ENCODE assay signal across 17 cellular contexts in genomic region chr1:78081980-78082860, GRCh38. TPM values are rescaled to one million over a fixed set of nuclear protein-coding genes. Genes with fewer than 3 reads are reported as not detected.
DNase-seq lines count a peak whose midpoint lies in the region; ATAC-seq and TF ChIP-seq lines count a peak whose summit lies in the region.
"Had no signal": no experiment of that assay in that cellular context is flagged by ENCODE, and none has a peak within 500 bp of the region (broad histone marks: within the 10 kb centered on the region; RNA-seq: fewer than 3 reads in every experiment).

No MANE protein-coding gene starts in this region.

- H3K9me3 ChIP-seq in skeletal muscle satellite cell (replicated peaks; ENCODE audit: low read length) = no peaks in the 10 kb centered on the region
- H3K9me3 ChIP-seq: uterus had no signal

- peak; percentile 92 to 93 for ATAC-seq in left cardiac atrium
- no peak for ATAC-seq in HG03432 (IDR thresholded peaks at IDR 0.05; ENCODE audit: unreplicated experiment)
- no peak for ATAC-seq in HG02571 (IDR thresholded peaks at IDR 0.05; ENCODE audit: unreplicated experiment)
- ATAC-seq: activated CD8-positive, alpha-beta T cell treated with anti-CD3 and anti-CD28 coated beads for 36 hours had no signal

- intact Hi-C loops in left cardiac atrium (cut with DNase I) = no loop called here

- TF ChIP-seq CTCF in cardiac fibroblast (IDR thresholded peaks at IDR 0.05; ENCODE audit: low read depth, low read length) (no peak), GM20000 (IDR thresholded peaks at IDR 0.05; ENCODE audit: extremely low read depth, missing control alignments) (no peak)

- H3K4me3 ChIP-seq in cardiac fibroblast (replicated peaks in 1 of 2; ENCODE audit: low read depth in 2 of 2, low read length in 2 of 2) (no peak overlapping the region), skeletal muscle satellite cell (ENCODE audit: low read length) (no peak overlapping the region)
- H3K4me3 ChIP-seq: dorsolateral prefrontal cortex, uterus had no signal

- H3K36me3 ChIP-seq in skeletal muscle satellite cell (ENCODE audit: insufficient read depth, low read length) = no peaks in the 10 kb centered on the region
- H3K36me3 ChIP-seq: uterus had no signal

- H3K4me1 ChIP-seq in skeletal muscle satellite cell (ENCODE audit: control insufficient read depth, insufficient read depth, low read length) = peaks cover 37% of the 10 kb centered on the region
- H3K4me1 ChIP-seq: uterus had no signal

- peak overlapping the region; percentile 39 for H3K9ac ChIP-seq in skeletal muscle satellite cell (ENCODE audit: low read depth, low read length)

- H3K27me3 ChIP-seq in skeletal muscle satellite cell (ENCODE audit: control insufficient read depth, insufficient read depth, low read length) = no peaks in the 10 kb centered on the region
- H3K27me3 ChIP-seq: dorsolateral prefrontal cortex, uterus had no signal

- peak overlapping the region; percentile 35 for H3K4me2 ChIP-seq in skeletal muscle satellite cell (ENCODE audit: low read length)

- DNase-seq in LHCN-M2 (ENCODE audit: low read depth) (peak; percentile 87), cardiac fibroblast (ENCODE audit: low read depth in 2 of 2) (peak; percentile 54 to 59), left cardiac atrium (no peak), GM20000 (ENCODE audit: low spot score) (no peak), NCI-H187 treated with DMSO at 0.1 percent for 48 hours (lab: John Stamatoyannopoulos, UW) (no peak)
- DNase-seq: activated CD8-positive, alpha-beta T cell treated with anti-CD3 and anti-CD28 coated beads for 36 hours; dorsolateral prefrontal cortex; mesendoderm; NCI-H1694 treated with DMSO at 0.1 percent for 48 hours; nucleus accumbens; stimulated activated naive CD4-positive, alpha-beta T cell; uterus had no signal

RNA-seq across cellular contexts. Expression of gene GIPC2, which starts 36.5 kb away (rescaled TPM):
- 1.5 and 1.7 TPM in 2 replicates for total RNA-seq in LHCN-M2 (2014; rRNA removed)
- polyA plus RNA-seq in LHCN-M2 (2012) = 0.81 TPM
- 1 to 10 TPM; 1.9 to 3.1 TPM for total RNA-seq in left cardiac atrium
- 0.25 and 0.66 TPM in 2 replicates for total RNA-seq in skeletal muscle satellite cell (2012; rRNA removed)
- total RNA-seq: NCI-H460, OCI-LY7 had no signal

Comparison
In these comparisons a context has a peak if more than half of its experiments do, and no peak if none do; other contexts are left out.
1. DNase-seq: peak in LHCN-M2 (single experiment) and cardiac fibroblast (2 of 2); none in left cardiac atrium (single experiment), GM20000 (single experiment) and NCI-H187 treated with DMSO at 0.1 percent for 48 hours (single experiment).
2. ATAC-seq: peak in left cardiac atrium (2 of 2); none in HG03432 (single experiment) and HG02571 (single experiment).